In the genomic region with DNA sequence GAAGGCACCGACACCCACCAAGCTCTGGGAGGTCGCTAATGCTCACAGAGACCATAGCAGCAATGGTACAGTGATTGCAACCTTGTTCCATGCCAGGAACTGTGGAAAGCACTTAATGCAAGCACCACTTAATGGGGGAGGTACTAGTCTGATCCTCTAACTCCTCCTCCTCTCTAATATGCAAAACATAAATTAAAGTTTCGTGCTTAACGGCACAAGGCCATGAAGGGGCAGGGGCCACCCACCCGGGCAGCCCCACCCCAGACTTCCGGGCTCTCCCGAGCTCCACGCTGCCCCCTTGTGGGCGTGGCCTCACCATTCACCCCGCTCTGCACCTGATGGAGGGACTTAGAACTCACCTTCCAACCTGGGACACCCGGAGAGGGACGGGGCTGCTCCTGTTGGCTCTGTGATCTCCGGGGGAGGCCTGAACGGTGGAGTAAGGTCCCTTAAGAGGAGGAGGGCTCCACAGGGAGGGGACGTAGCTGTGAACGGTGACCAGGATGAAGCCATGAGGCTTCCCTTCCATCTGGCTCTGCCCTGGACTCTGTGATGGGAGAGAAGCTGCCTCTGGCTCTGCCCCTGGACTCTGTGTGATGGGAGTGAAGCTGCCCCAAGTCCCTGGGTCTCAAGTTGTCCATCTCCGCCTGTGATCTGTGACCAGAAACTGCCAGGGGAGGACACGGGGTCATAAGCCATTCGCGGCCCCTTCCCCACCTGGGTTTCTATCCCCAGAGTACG, we compare ENCODE assay signal across 1 cellular context.
TF ChIP-seq lines count a peak whose summit lies in the region.

No MANE protein-coding gene starts in this region.

TF ChIP-seq in HCT116, 20 proteins besides CTCF, POLR2A, EP300 and RAD21:
- 0 out of 2 replicates have a peak, but pooled peaks have one; percentile 19 for TF ChIP-seq ELF1 (IDR thresholded peaks at IDR 0.05; ENCODE audit: borderline replicate concordance, low read depth)
